ENCODE assay signal across 8 cellular contexts in genomic region chr2:46460991-46461715, GRCh38. TPM values are rescaled to one million over a fixed set of nuclear protein-coding genes. Genes with fewer than 3 reads are reported as not detected.
DNase-seq lines count a peak whose midpoint lies in the region; ATAC-seq and TF ChIP-seq lines count a peak whose summit lies in the region.

No MANE protein-coding gene starts in this region.

- in situ Hi-C loops in Caki2 (cut with HindIII; ENCODE audit: low pct_unique_long_range_greater_than_20kb, low sequenced_read_pairs) = no loop called here

- no peaks in the 10 kb centered on the region for H3K36me3 Mint-ChIP-seq in activated B cell treated with CpG ODN at 0.5 μM for 24 hours (ENCODE audit: low read depth)

- no peaks in the 10 kb centered on the region for H3K27me3 ChIP-seq in kidney epithelial cell (ENCODE audit: control insufficient read depth, insufficient read depth, low read length)

- H3K4me3 Mint-ChIP-seq in activated B cell treated with CpG ODN at 0.5 μM for 24 hours = peak overlapping the region; percentile 60

- POLR2A ChIA-PET in activated B cell treated with CpG ODN at 0.5 μM for 24 hours (lab: Charles Lee) = interaction anchor here (0.5 to 1.5 kb wide), 3 partner anchors 108 to 809 kb away, joined by 3 to 4 read pairs (median 4); no protein-coding TSS in a partner anchor

- DNase-seq in Caki2 (ENCODE audit: low read depth) (peak; percentile 49), NCI-H1417 (lab: John Stamatoyannopoulos, UW) (peak; percentile 55 to 79 (median 59)), activated B cell treated with CpG ODN at 0.5 μM for 24 hours (peak; percentile 71), caudate nucleus (lab: John Stamatoyannopoulos, UW) (peak in 54 of 61 donors; percentile 9 to 88 (median 60)), kidney epithelial cell (ENCODE audit: low read depth) (no peak)
- peak; percentile 84 to 85 for DNase-seq in stimulated activated CD4-positive, alpha-beta T cell treated with anti-CD3 and anti-CD28 coated beads, Interleukin-2, amount 100 ng/mL, for 24 hours

- peak overlapping the region; percentile 87 for H3K27ac ChIP-seq in caudate nucleus (ENCODE audit: low read depth, low read length)

- CTCF ChIA-PET in activated B cell treated with CpG ODN at 0.5 μM for 24 hours (lab: Charles Lee) = interaction anchor here (0.6 to 1.6 kb wide), 5 partner anchors 10 to 398 kb away, joined by 3 to 10 read pairs (median 3); no protein-coding TSS in a partner anchor

- H3K36me3 ChIP-seq in kidney epithelial cell (ENCODE audit: control insufficient read depth, insufficient read depth, low read length) = no peaks in the 10 kb centered on the region

- H3K4me3 ChIP-seq in kidney epithelial cell (ENCODE audit: low read depth, low read length) = no peak overlapping the region

- H3K9me3 Mint-ChIP-seq in activated B cell treated with CpG ODN at 0.5 μM for 24 hours = no peaks in the 10 kb centered on the region

- peak overlapping the region; percentile 81 for H3K27ac Mint-ChIP-seq in activated B cell treated with CpG ODN at 0.5 μM for 24 hours

- intact Hi-C loops in activated B cell treated with CpG ODN at 0.5 μM for 24 hours (cut with micrococcal nuclease) = loop anchor here (1.0 to 2.0 kb wide), 4 partner anchors 398 to 818 kb away; no protein-coding TSS in a partner anchor

- TF ChIP-seq CTCF in activated B cell treated with CpG ODN at 0.5 μM for 24 hours (IDR thresholded peaks at IDR 0.05) (peak; percentile 74), kidney epithelial cell (IDR thresholded peaks at IDR 0.05; ENCODE audit: insufficient read depth, low read length, poor library complexity, severe bottlenecking) (peak; percentile 99)

- H3K27me3 Mint-ChIP-seq in activated B cell treated with CpG ODN at 0.5 μM for 24 hours = no peaks in the 10 kb centered on the region

- H3K4me1 Mint-ChIP-seq in activated B cell treated with CpG ODN at 0.5 μM for 24 hours = peaks cover 21% of the 10 kb centered on the region

- ATAC-seq in GM21825 (IDR thresholded peaks at IDR 0.05; ENCODE audit: unreplicated experiment) (peak; percentile 63), activated B cell treated with CpG ODN at 0.5 μM for 24 hours (ENCODE audit: low read depth) (peak; percentile 80), GM21526 (IDR thresholded peaks at IDR 0.05; ENCODE audit: low FRiP score, unreplicated experiment) (no peak)

RNA-seq across cellular contexts. Expression of gene TMEM247, which starts 18.2 kb away (rescaled TPM):
- not detected in 2 replicates for total RNA-seq in Caki2 (2014; rRNA removed; shearing (Covaris generic); ENCODE audit: low replicate concordance)
- total RNA-seq in activated B cell treated with CpG ODN at 0.5 μM for 24 hours (not detected in 2 replicates), kidney epithelial cell (not detected in 2 replicates)
